Comparison of ENCODE assay signal across 8 cellular contexts in genomic region chr2:199985625-199986207, GRCh38. TPM values are rescaled to one million over a fixed set of nuclear protein-coding genes. Genes with fewer than 3 reads are reported as not detected.
DNase-seq lines count a peak whose midpoint lies in the region; ATAC-seq and TF ChIP-seq lines count a peak whose summit lies in the region.

No MANE protein-coding gene starts in this region.

- H3K27me3 Mint-ChIP-seq in CD8-positive, alpha-beta memory T cell, result peaks cover 0 to 4% of the 10 kb centered on the region in 2 donors

- intact Hi-C loops in Panc1 (cut with micrococcal nuclease; ENCODE audit: unreplicated experiment), result loop anchor here (10.0 kb wide), 1 partner anchor 209 kb away; no protein-coding TSS in a partner anchor

- no peak overlapping the region for H3K27ac ChIP-seq in CD8-positive, alpha-beta memory T cell (ENCODE audit: low read depth, low read length)
- H3K27ac ChIP-seq in Panc1 (ENCODE audit: low read length) (peak overlapping the region; percentile 58; the same call in 1 of the 2 replicates), osteoblast (ENCODE audit: low read depth, low read length) (no peak overlapping the region)

- peaks cover 0 to 8% (median 5%) of the 10 kb centered on the region in 3 donors for H3K4me1 Mint-ChIP-seq in CD8-positive, alpha-beta memory T cell

- no peak overlapping the region for H3K27ac Mint-ChIP-seq in CD8-positive, alpha-beta memory T cell

- TF ChIP-seq EP300 in Ishikawa (IDR thresholded peaks at IDR 0.05; ENCODE audit: borderline replicate concordance), result no peak

- H3K27me3 ChIP-seq in CD8-positive, alpha-beta memory T cell (ENCODE audit: insufficient read depth, low read length, poor library complexity, severe bottlenecking), result no peaks in the 10 kb centered on the region
- H3K27me3 ChIP-seq in Panc1 (ENCODE audit: control insufficient read depth, insufficient read depth, low read length) (no peaks in the 10 kb centered on the region), osteoblast (ENCODE audit: insufficient read depth, low read length) (no peaks in the 10 kb centered on the region)

- BruUV-seq in Panc1 (replicated peaks; lab: Mats Ljungman, UMichigan), result no TSS peak

- no peaks in the 10 kb centered on the region for H4K20me1 ChIP-seq in osteoblast (ENCODE audit: insufficient read depth, low read length)

- H3K36me3 Mint-ChIP-seq in CD8-positive, alpha-beta memory T cell, result no peaks in the 10 kb centered on the region

- no peaks in the 10 kb centered on the region for H3K79me2 ChIP-seq in osteoblast (ENCODE audit: insufficient read depth, low read length)

- H3K4me2 ChIP-seq in osteoblast (ENCODE audit: insufficient read depth, low read length), result no peak overlapping the region

- DNase-seq in CD8-positive, alpha-beta memory T cell, result peak; percentile 3 to 61 (median 25)
- DNase-seq in Panc1 (ENCODE audit: low read depth, low spot score), result peak; percentile 38
- DNase-seq in activated T-cell treated with anti-CD3 and anti-CD28 coated beads for 48 hours (ENCODE audit: low read depth), result peak; percentile 44
- peak; percentile 72 for DNase-seq in fibroblast of pulmonary artery (ENCODE audit: low read depth)
- peak; percentile 72 for DNase-seq in osteoblast (ENCODE audit: insufficient read length, low spot score, missing footprints)
- no peak for DNase-seq in NCI-H128 (lab: John Stamatoyannopoulos, UW; ENCODE audit: unreplicated experiment)

- H3K4me3 Mint-ChIP-seq in CD8-positive, alpha-beta memory T cell, result no peak overlapping the region

- ATAC-seq in GM21367 (IDR thresholded peaks at IDR 0.05; ENCODE audit: unreplicated experiment), result peak; percentile 88
- peak; percentile 93 for ATAC-seq in Panc1

- no peaks in the 10 kb centered on the region for H3K36me3 ChIP-seq in CD8-positive, alpha-beta memory T cell (ENCODE audit: insufficient read depth, low read length)
- H3K36me3 ChIP-seq in Panc1 (ENCODE audit: control insufficient read depth, insufficient read depth, low read length), result no peaks in the 10 kb centered on the region
- H3K36me3 ChIP-seq in osteoblast (ENCODE audit: insufficient read depth, low read length), result no peaks in the 10 kb centered on the region

- POLR2A ChIA-PET in CD8-positive, alpha-beta memory T cell (lab: Charles Lee), result no interaction called here
- POLR2A ChIA-PET in Panc1 (lab: Charles Lee), result no interaction called here

- peak overlapping the region; percentile 81 for H2AFZ ChIP-seq in osteoblast (ENCODE audit: low read length)

- no peak overlapping the region for H3K4me3 ChIP-seq in CD8-positive, alpha-beta memory T cell (ENCODE audit: low read length)
- H3K4me3 ChIP-seq in Panc1 (ENCODE audit: low read depth in 2 of 2, low read length in 2 of 2), result no peak overlapping the region
- no peak overlapping the region for H3K4me3 ChIP-seq in fibroblast of pulmonary artery (replicated peaks; ENCODE audit: low read depth, low read length)
- H3K4me3 ChIP-seq in osteoblast (ENCODE audit: insufficient read depth, low read length), result no peak overlapping the region

- no peaks in the 10 kb centered on the region for H3K9me3 ChIP-seq in CD8-positive, alpha-beta memory T cell (ENCODE audit: low read length)
- no peaks in the 10 kb centered on the region for H3K9me3 ChIP-seq in Panc1 (ENCODE audit: control insufficient read depth, insufficient read depth, low read depth, low read length)
- H3K9me3 ChIP-seq in osteoblast (ENCODE audit: low read depth, low read length), result no peaks in the 10 kb centered on the region

- in situ Hi-C loops in Panc1 (cut with HindIII; ENCODE audit: low pct_unique_long_range_greater_than_20kb, low sequenced_read_pairs), result no loop called here

- TF ChIP-seq CTCF in Panc1 (IDR thresholded peaks at IDR 0.05) (peak; percentile 87), fibroblast of pulmonary artery (IDR thresholded peaks at IDR 0.05; ENCODE audit: low read length, missing control alignments) (peak; percentile 77), osteoblast (IDR thresholded peaks at IDR 0.05; ENCODE audit: extremely low read depth, low read depth, low read length) (peak; percentile 88)

- H3K4me1 ChIP-seq in CD8-positive, alpha-beta memory T cell (ENCODE audit: insufficient read depth, low read length), result no peaks in the 10 kb centered on the region
- H3K4me1 ChIP-seq in Panc1 (ENCODE audit: control insufficient read depth, insufficient read depth, low read length) (no peaks in the 10 kb centered on the region), osteoblast (ENCODE audit: insufficient read depth, low read length) (peaks cover 10% of the 10 kb centered on the region)

- TF ChIP-seq RAD21 in Ishikawa (IDR thresholded peaks at IDR 0.05; ENCODE audit: low read depth), result peak; percentile 55

- CTCF ChIA-PET in CD8-positive, alpha-beta memory T cell (lab: Charles Lee), result interaction anchor here (0.6 to 5.6 kb wide), 7 partner anchors 9 to 497 kb away, joined by 3 to 34 read pairs (median 3); no protein-coding TSS in a partner anchor
- CTCF ChIA-PET in Panc1 (lab: Charles Lee), result interaction anchor here (0.6 kb wide), 1 partner anchor 12 kb away, joined by 4 read pairs; no protein-coding TSS in a partner anchor

- H3K9me3 Mint-ChIP-seq in CD8-positive, alpha-beta memory T cell, result no peaks in the 10 kb centered on the region

TF ChIP-seq in Ishikawa, 13 proteins besides CTCF, POLR2A, EP300 and RAD21:
- TF ChIP-seq, protein P1, sequence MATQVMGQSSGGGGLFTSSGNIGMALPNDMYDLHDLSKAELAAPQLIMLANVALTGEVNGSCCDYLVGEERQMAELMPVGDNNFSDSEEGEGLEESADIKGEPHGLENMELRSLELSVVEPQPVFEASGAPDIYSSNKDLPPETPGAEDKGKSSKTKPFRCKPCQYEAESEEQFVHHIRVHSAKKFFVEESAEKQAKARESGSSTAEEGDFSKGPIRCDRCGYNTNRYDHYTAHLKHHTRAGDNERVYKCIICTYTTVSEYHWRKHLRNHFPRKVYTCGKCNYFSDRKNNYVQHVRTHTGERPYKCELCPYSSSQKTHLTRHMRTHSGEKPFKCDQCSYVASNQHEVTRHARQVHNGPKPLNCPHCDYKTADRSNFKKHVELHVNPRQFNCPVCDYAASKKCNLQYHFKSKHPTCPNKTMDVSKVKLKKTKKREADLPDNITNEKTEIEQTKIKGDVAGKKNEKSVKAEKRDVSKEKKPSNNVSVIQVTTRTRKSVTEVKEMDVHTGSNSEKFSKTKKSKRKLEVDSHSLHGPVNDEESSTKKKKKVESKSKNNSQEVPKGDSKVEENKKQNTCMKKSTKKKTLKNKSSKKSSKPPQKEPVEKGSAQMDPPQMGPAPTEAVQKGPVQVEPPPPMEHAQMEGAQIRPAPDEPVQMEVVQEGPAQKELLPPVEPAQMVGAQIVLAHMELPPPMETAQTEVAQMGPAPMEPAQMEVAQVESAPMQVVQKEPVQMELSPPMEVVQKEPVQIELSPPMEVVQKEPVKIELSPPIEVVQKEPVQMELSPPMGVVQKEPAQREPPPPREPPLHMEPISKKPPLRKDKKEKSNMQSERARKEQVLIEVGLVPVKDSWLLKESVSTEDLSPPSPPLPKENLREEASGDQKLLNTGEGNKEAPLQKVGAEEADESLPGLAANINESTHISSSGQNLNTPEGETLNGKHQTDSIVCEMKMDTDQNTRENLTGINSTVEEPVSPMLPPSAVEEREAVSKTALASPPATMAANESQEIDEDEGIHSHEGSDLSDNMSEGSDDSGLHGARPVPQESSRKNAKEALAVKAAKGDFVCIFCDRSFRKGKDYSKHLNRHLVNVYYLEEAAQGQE (IDR thresholded peaks at IDR 0.05; ENCODE audit: low read depth), result no peak
- TF ChIP-seq TCF12 (IDR thresholded peaks at IDR 0.05; ENCODE audit: low read depth), result no peak
- TF ChIP-seq NFIC (IDR thresholded peaks at IDR 0.05), result no peak
- TF ChIP-seq, protein P2, sequence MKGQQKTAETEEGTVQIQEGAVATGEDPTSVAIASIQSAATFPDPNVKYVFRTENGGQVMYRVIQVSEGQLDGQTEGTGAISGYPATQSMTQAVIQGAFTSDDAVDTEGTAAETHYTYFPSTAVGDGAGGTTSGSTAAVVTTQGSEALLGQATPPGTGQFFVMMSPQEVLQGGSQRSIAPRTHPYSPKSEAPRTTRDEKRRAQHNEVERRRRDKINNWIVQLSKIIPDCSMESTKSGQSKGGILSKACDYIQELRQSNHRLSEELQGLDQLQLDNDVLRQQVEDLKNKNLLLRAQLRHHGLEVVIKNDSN (IDR thresholded peaks at IDR 0.05), result no peak
- TF ChIP-seq YY1 (IDR thresholded peaks at IDR 0.05; ENCODE audit: low read depth), result peak; percentile 74

RNA-seq across cellular contexts. Expression of gene MAIP1, which starts 30.3 kb away (rescaled TPM):
- 10 to 100 TPM; 40.8 TPM for total RNA-seq in CD8-positive, alpha-beta memory T cell
- polyA plus RNA-seq in CD8-positive, alpha-beta memory T cell, result 17.2 TPM
- 20.9 TPM for total RNA-seq in Panc1 (2021; ENCODE audit: unreplicated experiment)
- 18.7 TPM for polyA plus RNA-seq in Panc1 (2012; ENCODE audit: insufficient read length)
- total RNA-seq in osteoblast, result 26.8 and 33.3 TPM in 2 replicates

RNA-seq across cellular contexts. Expression of gene TYW5, which starts 30.4 kb away (rescaled TPM):
- total RNA-seq in CD8-positive, alpha-beta memory T cell, result 10 to 100 TPM in 1 of 2 experiments, 1 to 10 TPM in 1; 10.0 to 10.6 TPM
- polyA plus RNA-seq in CD8-positive, alpha-beta memory T cell, result 4.1 TPM
- 7.1 TPM for total RNA-seq in Panc1 (2021; ENCODE audit: unreplicated experiment)
- polyA plus RNA-seq in Panc1 (2012; ENCODE audit: insufficient read length), result 4.6 TPM
- 7.6 and 8.3 TPM in 2 replicates for total RNA-seq in osteoblast
